Comparison of ENCODE assay signal across 16 cellular contexts in the genomic region with DNA sequence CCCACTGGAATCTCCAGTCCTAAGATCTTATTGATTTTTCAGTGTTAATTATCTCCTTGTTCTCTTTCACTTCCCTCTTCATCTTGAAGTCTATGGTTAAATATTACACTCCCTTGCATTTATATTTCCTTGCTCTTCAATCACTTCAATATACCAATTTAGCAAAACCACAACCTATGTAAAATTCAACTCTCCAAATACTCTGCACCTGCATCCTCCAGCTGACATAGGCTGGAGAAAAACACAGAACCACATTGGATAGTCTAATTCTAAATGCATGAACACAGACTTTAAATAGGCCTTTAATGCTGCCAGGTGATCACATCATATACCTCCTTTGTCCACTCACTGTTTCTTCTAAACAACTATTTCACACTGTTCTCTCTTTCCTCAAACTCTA.
DNase-seq lines count a peak whose midpoint lies in the region; ATAC-seq and TF ChIP-seq lines count a peak whose summit lies in the region.
"Had no signal": no experiment of that assay in that cellular context is flagged by ENCODE, and none has a peak within 500 bp of the region (broad histone marks: within the 10 kb centered on the region; RNA-seq: fewer than 3 reads in every experiment).

No MANE protein-coding gene starts in this region.

- no peak overlapping the region for H2AFZ ChIP-seq in OCI-LY1 (ENCODE audit: low read length)
- H2AFZ ChIP-seq: neural progenitor cell had no signal

- no peaks in the 10 kb centered on the region for H3K27me3 ChIP-seq in OCI-LY1 (ENCODE audit: insufficient read depth, low read length)
- H3K27me3 ChIP-seq: neural progenitor cell had no signal

- H4K20me1 ChIP-seq in OCI-LY1 (ENCODE audit: insufficient read depth, low read length) = no peaks in the 10 kb centered on the region

- H3K9me3 ChIP-seq in OCI-LY1 (ENCODE audit: low read length) = no peaks in the 10 kb centered on the region

- no peak for TF ChIP-seq CTCF in OCI-LY1 (IDR thresholded peaks at IDR 0.05; ENCODE audit: low read length)

- H3K4me2 ChIP-seq in OCI-LY1 (ENCODE audit: low read length) = peak overlapping the region; percentile 25; the same call in 1 of the 2 replicates
- H3K4me2 ChIP-seq: neural progenitor cell had no signal

- H3F3A ChIP-seq in OCI-LY1 (ENCODE audit: insufficient read depth, low read length) = no peaks in the 10 kb centered on the region

- no peaks in the 10 kb centered on the region for H3K79me2 ChIP-seq in OCI-LY1 (ENCODE audit: insufficient read depth, low read length)

- H3K4me1 ChIP-seq in OCI-LY1 (ENCODE audit: insufficient read depth, low read length, severe bottlenecking) = peaks cover 81% of the 10 kb centered on the region

- H3K9me2 ChIP-seq in OCI-LY1 (ENCODE audit: low read depth, low read length) = no peaks in the 10 kb centered on the region

- peak overlapping the region; percentile 37; the same call in 1 of the 2 replicates for H3K9ac ChIP-seq in OCI-LY1 (ENCODE audit: low read length)
- H3K9ac ChIP-seq: neural progenitor cell had no signal

- H3K36me3 ChIP-seq in OCI-LY1 (ENCODE audit: insufficient read depth, low read length) = no peaks in the 10 kb centered on the region
- H3K36me3 ChIP-seq: neural progenitor cell had no signal

- H3K27ac ChIP-seq in OCI-LY1 (ENCODE audit: low read depth, low read length, poor library complexity, severe bottlenecking) = peak overlapping the region; percentile 91
- H3K27ac ChIP-seq: neural progenitor cell had no signal

- ATAC-seq in GM18907 (IDR thresholded peaks at IDR 0.05; ENCODE audit: unreplicated experiment) (peak; percentile 90), GM21526 (IDR thresholded peaks at IDR 0.05; ENCODE audit: low FRiP score, unreplicated experiment) (peak; percentile 48), HG03097 (IDR thresholded peaks at IDR 0.05; ENCODE audit: low FRiP score, unreplicated experiment) (peak; percentile 92), SK-N-SH treated with all-trans-retinoic acid at 6 μM for 48 hours (no peak)
- ATAC-seq: activated T-cell treated with anti-CD3 and anti-CD28 coated beads, Interleukin-2, amount 50 U/mL, for 4 hours; right cardiac atrium had no signal

- DNase-seq in activated gamma-delta T cell treated with Interleukin-2 at 50 U/mL for 16 hours (no peak), SHP77 treated with DMSO at 0.1 percent for 48 hours (lab: John Stamatoyannopoulos, UW) (no peak), GF-D8 (lab: John Stamatoyannopoulos, UW) (no peak)
- DNase-seq: activated CD4-positive, alpha-beta T cell treated with anti-CD3 and anti-CD28 coated beads, Interleukin-2, amount 10 ng/mL, durations not matched to agents 7 days and 5 days; activated T-cell treated with anti-CD3 and anti-CD28 coated beads, Interleukin-2, amount 50 U/mL, for 4 hours; NCI-H1417 treated with DMSO at 0.1 percent for 48 hours; NCI-H748 treated with DMSO at 0.1 percent for 48 hours; right cardiac atrium; stimulated activated CD4-positive, alpha-beta T cell treated with anti-CD3 and anti-CD28 coated beads, Interleukin-4, amount 100 ng/mL, for 1 hour; T-helper 9 cell had no signal

- H3K4me3 ChIP-seq in OCI-LY1 (ENCODE audit: low read depth, low read length, poor library complexity, severe bottlenecking) = no peak overlapping the region
- H3K4me3 ChIP-seq: neural progenitor cell had no signal

TF ChIP-seq in SK-N-SH treated with all-trans-retinoic acid at 6 μM for 48 hours, 23 proteins besides CTCF, POLR2A, EP300 and RAD21:
- TF ChIP-seq ZNF70 (CRISPR knock-in tag; IDR thresholded peaks at IDR 0.05) (no peak), BACH2 (CRISPR knock-in tag; IDR thresholded peaks at IDR 0.05; ENCODE audit: borderline replicate concordance) (no peak), SNAI2 (CRISPR knock-in tag; IDR thresholded peaks at IDR 0.05) (no peak), TCF4 (CRISPR knock-in tag; IDR thresholded peaks at IDR 0.05; ENCODE audit: borderline replicate concordance) (no peak)
- TF ChIP-seq, protein P1, sequence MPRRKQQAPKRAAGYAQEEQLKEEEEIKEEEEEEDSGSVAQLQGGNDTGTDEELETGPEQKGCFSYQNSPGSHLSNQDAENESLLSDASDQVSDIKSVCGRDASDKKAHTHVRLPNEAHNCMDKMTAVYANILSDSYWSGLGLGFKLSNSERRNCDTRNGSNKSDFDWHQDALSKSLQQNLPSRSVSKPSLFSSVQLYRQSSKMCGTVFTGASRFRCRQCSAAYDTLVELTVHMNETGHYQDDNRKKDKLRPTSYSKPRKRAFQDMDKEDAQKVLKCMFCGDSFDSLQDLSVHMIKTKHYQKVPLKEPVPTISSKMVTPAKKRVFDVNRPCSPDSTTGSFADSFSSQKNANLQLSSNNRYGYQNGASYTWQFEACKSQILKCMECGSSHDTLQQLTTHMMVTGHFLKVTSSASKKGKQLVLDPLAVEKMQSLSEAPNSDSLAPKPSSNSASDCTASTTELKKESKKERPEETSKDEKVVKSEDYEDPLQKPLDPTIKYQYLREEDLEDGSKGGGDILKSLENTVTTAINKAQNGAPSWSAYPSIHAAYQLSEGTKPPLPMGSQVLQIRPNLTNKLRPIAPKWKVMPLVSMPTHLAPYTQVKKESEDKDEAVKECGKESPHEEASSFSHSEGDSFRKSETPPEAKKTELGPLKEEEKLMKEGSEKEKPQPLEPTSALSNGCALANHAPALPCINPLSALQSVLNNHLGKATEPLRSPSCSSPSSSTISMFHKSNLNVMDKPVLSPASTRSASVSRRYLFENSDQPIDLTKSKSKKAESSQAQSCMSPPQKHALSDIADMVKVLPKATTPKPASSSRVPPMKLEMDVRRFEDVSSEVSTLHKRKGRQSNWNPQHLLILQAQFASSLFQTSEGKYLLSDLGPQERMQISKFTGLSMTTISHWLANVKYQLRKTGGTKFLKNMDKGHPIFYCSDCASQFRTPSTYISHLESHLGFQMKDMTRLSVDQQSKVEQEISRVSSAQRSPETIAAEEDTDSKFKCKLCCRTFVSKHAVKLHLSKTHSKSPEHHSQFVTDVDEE (CRISPR knock-in tag; IDR thresholded peaks at IDR 0.05) = no peak
